In the genomic region with DNA sequence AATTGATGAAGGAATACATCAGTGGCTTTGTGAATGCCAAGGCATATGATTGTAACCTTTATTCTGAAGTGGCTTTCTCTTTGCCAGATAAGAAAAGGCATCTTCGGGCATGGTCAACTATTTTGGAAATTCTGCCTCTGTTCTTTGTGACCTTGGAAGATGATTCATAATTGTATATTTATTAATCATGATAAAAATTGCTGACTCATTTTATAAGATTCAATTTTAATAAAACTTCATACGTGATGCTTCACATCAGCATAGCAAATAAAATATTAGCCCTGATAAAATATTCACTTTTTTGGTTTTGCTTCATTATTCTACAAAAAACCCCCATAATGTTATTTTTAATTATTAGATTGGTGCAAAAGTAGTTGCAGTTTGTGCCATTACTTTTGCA, we compare ENCODE assay signal across 3 cellular contexts.
TF ChIP-seq lines count a peak whose summit lies in the region.

No MANE protein-coding gene starts in this region.

TF ChIP-seq in A549, 52 proteins besides CTCF, POLR2A, EP300 and RAD21:
- TF ChIP-seq CBX2 (IDR thresholded peaks at IDR 0.05; ENCODE audit: borderline replicate concordance, low read depth) (no peak), RFX5 (IDR thresholded peaks at IDR 0.05) (no peak), ZFP36 (IDR thresholded peaks at IDR 0.05; ENCODE audit: borderline replicate concordance, partially characterized antibody) (no peak), NFE2L2 (conservative IDR thresholded peaks at IDR 0.05; ENCODE audit: low read length) (0 out of 2 replicates have a peak, but pooled peaks have one; percentile 23), FOXS1 (CRISPR knock-in tag; IDR thresholded peaks at IDR 0.05) (no peak), MAFK (IDR thresholded peaks at IDR 0.05; ENCODE audit: partially characterized antibody) (peak; percentile 87), FOSL2 (IDR thresholded peaks at IDR 0.05) (no peak), FOSL2 (CRISPR knock-in tag; IDR thresholded peaks at IDR 0.05) (0 out of 2 replicates have a peak, but pooled peaks have one; percentile 39), SREBF2 (IDR thresholded peaks at IDR 0.05) (no peak), CHD4 (IDR thresholded peaks at IDR 0.05; ENCODE audit: borderline replicate concordance) (no peak)
- TF ChIP-seq, protein P1, sequence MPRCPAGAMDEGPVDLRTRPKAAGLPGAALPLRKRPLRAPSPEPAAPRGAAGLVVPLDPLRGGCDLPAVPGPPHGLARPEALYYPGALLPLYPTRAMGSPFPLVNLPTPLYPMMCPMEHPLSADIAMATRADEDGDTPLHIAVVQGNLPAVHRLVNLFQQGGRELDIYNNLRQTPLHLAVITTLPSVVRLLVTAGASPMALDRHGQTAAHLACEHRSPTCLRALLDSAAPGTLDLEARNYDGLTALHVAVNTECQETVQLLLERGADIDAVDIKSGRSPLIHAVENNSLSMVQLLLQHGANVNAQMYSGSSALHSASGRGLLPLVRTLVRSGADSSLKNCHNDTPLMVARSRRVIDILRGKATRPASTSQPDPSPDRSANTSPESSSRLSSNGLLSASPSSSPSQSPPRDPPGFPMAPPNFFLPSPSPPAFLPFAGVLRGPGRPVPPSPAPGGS (IDR thresholded peaks at IDR 0.05), result no peak

TF ChIP-seq in IMR-90, 13 proteins besides CTCF, POLR2A, EP300 and RAD21:
- peak; percentile 47; the same call in 1 of the 2 replicates for TF ChIP-seq NFE2L2 (IDR thresholded peaks at IDR 0.05; ENCODE audit: low read depth, low read length)
- TF ChIP-seq, protein P2, sequence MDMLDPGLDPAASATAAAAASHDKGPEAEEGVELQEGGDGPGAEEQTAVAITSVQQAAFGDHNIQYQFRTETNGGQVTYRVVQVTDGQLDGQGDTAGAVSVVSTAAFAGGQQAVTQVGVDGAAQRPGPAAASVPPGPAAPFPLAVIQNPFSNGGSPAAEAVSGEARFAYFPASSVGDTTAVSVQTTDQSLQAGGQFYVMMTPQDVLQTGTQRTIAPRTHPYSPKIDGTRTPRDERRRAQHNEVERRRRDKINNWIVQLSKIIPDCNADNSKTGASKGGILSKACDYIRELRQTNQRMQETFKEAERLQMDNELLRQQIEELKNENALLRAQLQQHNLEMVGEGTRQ (IDR thresholded peaks at IDR 0.05; ENCODE audit: low read depth, low read length), result no peak
TF ChIP-seq in IMR-90: peak in this region for 1.

TF ChIP-seq in H1, 55 proteins besides CTCF, POLR2A, EP300 and RAD21:
- TF ChIP-seq, protein P3, sequence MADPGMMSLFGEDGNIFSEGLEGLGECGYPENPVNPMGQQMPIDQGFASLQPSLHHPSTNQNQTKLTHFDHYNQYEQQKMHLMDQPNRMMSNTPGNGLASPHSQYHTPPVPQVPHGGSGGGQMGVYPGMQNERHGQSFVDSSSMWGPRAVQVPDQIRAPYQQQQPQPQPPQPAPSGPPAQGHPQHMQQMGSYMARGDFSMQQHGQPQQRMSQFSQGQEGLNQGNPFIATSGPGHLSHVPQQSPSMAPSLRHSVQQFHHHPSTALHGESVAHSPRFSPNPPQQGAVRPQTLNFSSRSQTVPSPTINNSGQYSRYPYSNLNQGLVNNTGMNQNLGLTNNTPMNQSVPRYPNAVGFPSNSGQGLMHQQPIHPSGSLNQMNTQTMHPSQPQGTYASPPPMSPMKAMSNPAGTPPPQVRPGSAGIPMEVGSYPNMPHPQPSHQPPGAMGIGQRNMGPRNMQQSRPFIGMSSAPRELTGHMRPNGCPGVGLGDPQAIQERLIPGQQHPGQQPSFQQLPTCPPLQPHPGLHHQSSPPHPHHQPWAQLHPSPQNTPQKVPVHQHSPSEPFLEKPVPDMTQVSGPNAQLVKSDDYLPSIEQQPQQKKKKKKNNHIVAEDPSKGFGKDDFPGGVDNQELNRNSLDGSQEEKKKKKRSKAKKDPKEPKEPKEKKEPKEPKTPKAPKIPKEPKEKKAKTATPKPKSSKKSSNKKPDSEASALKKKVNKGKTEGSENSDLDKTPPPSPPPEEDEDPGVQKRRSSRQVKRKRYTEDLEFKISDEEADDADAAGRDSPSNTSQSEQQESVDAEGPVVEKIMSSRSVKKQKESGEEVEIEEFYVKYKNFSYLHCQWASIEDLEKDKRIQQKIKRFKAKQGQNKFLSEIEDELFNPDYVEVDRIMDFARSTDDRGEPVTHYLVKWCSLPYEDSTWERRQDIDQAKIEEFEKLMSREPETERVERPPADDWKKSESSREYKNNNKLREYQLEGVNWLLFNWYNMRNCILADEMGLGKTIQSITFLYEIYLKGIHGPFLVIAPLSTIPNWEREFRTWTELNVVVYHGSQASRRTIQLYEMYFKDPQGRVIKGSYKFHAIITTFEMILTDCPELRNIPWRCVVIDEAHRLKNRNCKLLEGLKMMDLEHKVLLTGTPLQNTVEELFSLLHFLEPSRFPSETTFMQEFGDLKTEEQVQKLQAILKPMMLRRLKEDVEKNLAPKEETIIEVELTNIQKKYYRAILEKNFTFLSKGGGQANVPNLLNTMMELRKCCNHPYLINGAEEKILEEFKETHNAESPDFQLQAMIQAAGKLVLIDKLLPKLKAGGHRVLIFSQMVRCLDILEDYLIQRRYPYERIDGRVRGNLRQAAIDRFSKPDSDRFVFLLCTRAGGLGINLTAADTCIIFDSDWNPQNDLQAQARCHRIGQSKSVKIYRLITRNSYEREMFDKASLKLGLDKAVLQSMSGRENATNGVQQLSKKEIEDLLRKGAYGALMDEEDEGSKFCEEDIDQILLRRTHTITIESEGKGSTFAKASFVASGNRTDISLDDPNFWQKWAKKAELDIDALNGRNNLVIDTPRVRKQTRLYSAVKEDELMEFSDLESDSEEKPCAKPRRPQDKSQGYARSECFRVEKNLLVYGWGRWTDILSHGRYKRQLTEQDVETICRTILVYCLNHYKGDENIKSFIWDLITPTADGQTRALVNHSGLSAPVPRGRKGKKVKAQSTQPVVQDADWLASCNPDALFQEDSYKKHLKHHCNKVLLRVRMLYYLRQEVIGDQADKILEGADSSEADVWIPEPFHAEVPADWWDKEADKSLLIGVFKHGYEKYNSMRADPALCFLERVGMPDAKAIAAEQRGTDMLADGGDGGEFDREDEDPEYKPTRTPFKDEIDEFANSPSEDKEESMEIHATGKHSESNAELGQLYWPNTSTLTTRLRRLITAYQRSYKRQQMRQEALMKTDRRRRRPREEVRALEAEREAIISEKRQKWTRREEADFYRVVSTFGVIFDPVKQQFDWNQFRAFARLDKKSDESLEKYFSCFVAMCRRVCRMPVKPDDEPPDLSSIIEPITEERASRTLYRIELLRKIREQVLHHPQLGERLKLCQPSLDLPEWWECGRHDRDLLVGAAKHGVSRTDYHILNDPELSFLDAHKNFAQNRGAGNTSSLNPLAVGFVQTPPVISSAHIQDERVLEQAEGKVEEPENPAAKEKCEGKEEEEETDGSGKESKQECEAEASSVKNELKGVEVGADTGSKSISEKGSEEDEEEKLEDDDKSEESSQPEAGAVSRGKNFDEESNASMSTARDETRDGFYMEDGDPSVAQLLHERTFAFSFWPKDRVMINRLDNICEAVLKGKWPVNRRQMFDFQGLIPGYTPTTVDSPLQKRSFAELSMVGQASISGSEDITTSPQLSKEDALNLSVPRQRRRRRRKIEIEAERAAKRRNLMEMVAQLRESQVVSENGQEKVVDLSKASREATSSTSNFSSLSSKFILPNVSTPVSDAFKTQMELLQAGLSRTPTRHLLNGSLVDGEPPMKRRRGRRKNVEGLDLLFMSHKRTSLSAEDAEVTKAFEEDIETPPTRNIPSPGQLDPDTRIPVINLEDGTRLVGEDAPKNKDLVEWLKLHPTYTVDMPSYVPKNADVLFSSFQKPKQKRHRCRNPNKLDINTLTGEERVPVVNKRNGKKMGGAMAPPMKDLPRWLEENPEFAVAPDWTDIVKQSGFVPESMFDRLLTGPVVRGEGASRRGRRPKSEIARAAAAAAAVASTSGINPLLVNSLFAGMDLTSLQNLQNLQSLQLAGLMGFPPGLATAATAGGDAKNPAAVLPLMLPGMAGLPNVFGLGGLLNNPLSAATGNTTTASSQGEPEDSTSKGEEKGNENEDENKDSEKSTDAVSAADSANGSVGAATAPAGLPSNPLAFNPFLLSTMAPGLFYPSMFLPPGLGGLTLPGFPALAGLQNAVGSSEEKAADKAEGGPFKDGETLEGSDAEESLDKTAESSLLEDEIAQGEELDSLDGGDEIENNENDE (IDR thresholded peaks at IDR 0.05; ENCODE audit: insufficient replicate concordance, low read length), result no peak
- TF ChIP-seq MAFK (IDR thresholded peaks at IDR 0.05; ENCODE audit: low read depth, low read length), result peak; percentile 16; the same call in 1 of the 2 replicates
